In genomic region chr19:2845107-2845506, GRCh38 we compare ENCODE assay signal across 23 cellular contexts. TPM values are rescaled to one million over a fixed set of nuclear protein-coding genes. Genes with fewer than 3 reads are reported as not detected.
DNase-seq lines count a peak whose midpoint lies in the region; ATAC-seq, FAIRE-seq and TF ChIP-seq lines count a peak whose summit lies in the region.
"Had no signal": no experiment of that assay in that cellular context is flagged by ENCODE, and none has a peak within 500 bp of the region (broad histone marks: within the 10 kb centered on the region; RNA-seq: fewer than 3 reads in every experiment).

No MANE protein-coding gene starts in this region.

- H3K27ac Mint-ChIP-seq in nephron = peak overlapping the region in 1 of 3 experiments; percentile 28
- no peak overlapping the region for H3K27ac Mint-ChIP-seq in type B pancreatic cell
- H3K27ac Mint-ChIP-seq: CD4-positive, alpha-beta memory T cell had no signal

- peak overlapping the region; percentile 35 for H3K4me2 ChIP-seq in Loucy (ENCODE audit: low read depth, low read length, poor library complexity, severe bottlenecking)
- H3K4me2 ChIP-seq in K562 (ENCODE audit: insufficient read depth, low read length) = no peak overlapping the region

- H3K4me3 Mint-ChIP-seq in nephron = peak overlapping the region; percentile 34 to 80 (median 53)
- peak overlapping the region; percentile 52 for H3K4me3 Mint-ChIP-seq in type B pancreatic cell

- H3K4me1 ChIP-seq in Loucy (ENCODE audit: insufficient read depth, low read length, poor library complexity, severe bottlenecking) (peaks cover 36% of the 10 kb centered on the region), K562 (replicated peaks in 1 of 2; ENCODE audit: control insufficient read depth in 2 of 2, insufficient read depth in 2 of 2, low read length in 2 of 2) (peaks cover 6 to 24% of the 10 kb centered on the region in 2 experiments; a peak in 4 of 5 replicates), adrenal gland (replicated peaks in 1 of 2) (peaks cover 0 to 9% of the 10 kb centered on the region in 2 donors)

- H3K9me3 Mint-ChIP-seq in nephron (peaks cover 37% of the 10 kb centered on the region), type B pancreatic cell (peaks cover 7% of the 10 kb centered on the region)

- no peaks in the 10 kb centered on the region for H3K9me3 ChIP-seq in Loucy (ENCODE audit: insufficient read depth, low read depth, low read length)
- H3K9me3 ChIP-seq in K562 (replicated peaks; ENCODE audit: control insufficient read depth, insufficient read depth, low read depth, low read length) = peaks cover 6% of the 10 kb centered on the region
- H3K9me3 ChIP-seq in adrenal gland (replicated peaks in 1 of 3) = peaks cover 0 to 5% (median 0%) of the 10 kb centered on the region in 3 donors

- no peak for FAIRE-seq in K562 (lab: Jason Lieb, UNC)
- FAIRE-seq: GM12891, GM18507, H1 had no signal

- intact Hi-C loops in K562 (cut with micrococcal nuclease) (no loop called here), adrenal gland (cut with DNase I) (no loop called here), left colon (cut with DNase I, micrococcal nuclease) (no loop called here)

- H3K36me3 ChIP-seq in Loucy (ENCODE audit: insufficient read depth, low read length) (no peaks in the 10 kb centered on the region), K562 (ENCODE audit: control insufficient read depth, insufficient read depth, low read length) (peaks cover 3% of the 10 kb centered on the region; the same call in 2 of the 3 replicates), adrenal gland (replicated peaks in 1 of 2) (no peaks in the 10 kb centered on the region)

- no peaks in the 10 kb centered on the region for H3K9me2 ChIP-seq in Loucy (replicated peaks; ENCODE audit: low read depth, low read length)

- H3K36me3 Mint-ChIP-seq in nephron (ENCODE audit: low read depth) = peaks cover 84% of the 10 kb centered on the region
- peaks cover 25% of the 10 kb centered on the region for H3K36me3 Mint-ChIP-seq in type B pancreatic cell

- no TSS peak for BruUV-seq in K562 (replicated peaks; lab: Mats Ljungman, UMichigan)

- H3K27ac ChIP-seq in K562 (ENCODE audit: extremely low read depth, low read depth, low read length) (no peak overlapping the region), adrenal gland (no peak overlapping the region)
- H3K27ac ChIP-seq: GM23248 had no signal

- ATAC-seq in K562 = no peak
- ATAC-seq in GM21390 (IDR thresholded peaks at IDR 0.05; ENCODE audit: unreplicated experiment) = no peak
- ATAC-seq in left colon = no peak

- H4K20me1 ChIP-seq in Loucy (ENCODE audit: insufficient read depth, low read length, poor library complexity, severe bottlenecking) = no peaks in the 10 kb centered on the region
- H4K20me1 ChIP-seq in K562 (replicated peaks; ENCODE audit: control insufficient read depth, insufficient read depth, low read length) = no peaks in the 10 kb centered on the region

- DNase-seq in K562 (ENCODE audit: extremely low read depth in 1 of 4, low spot score in 3 of 4) (no peak), type B pancreatic cell (ENCODE audit: extremely low spot score, unreplicated experiment) (no peak), adrenal gland (no peak), left colon (no peak)
- DNase-seq: C1 segment of cervical spinal cord; Calu3; CD4-positive, alpha-beta memory T cell; COR-L47; DMS53; DMS79 treated with DMSO at 0.1 percent for 48 hours; GF-D8; GM23248; H7; HCEC 1CT had no signal

- no peak overlapping the region for H2AFZ ChIP-seq in Loucy (ENCODE audit: low read length)
- H2AFZ ChIP-seq in K562 (ENCODE audit: low read depth, low read length) = no peak overlapping the region
- H2AFZ ChIP-seq: GM23248 had no signal

- WGBS in K562 (ENCODE audit: insufficient coverage, low coverage, missing lambda C conversion rate) = 55% methylated on average over 2 of the region's 2 CpGs
- 92 to 98% (median 95%) methylated on average over 2 of the region's 2 CpGs for WGBS in adrenal gland, 4 donors

- no peak for TF ChIP-seq EP300 in K562 (IDR thresholded peaks at IDR 0.05; ENCODE audit: low read length)

- no peaks in the 10 kb centered on the region for H3K27me3 Mint-ChIP-seq in nephron (ENCODE audit: low read depth)
- no peaks in the 10 kb centered on the region for H3K27me3 Mint-ChIP-seq in type B pancreatic cell
- H3K27me3 Mint-ChIP-seq: CD4-positive, alpha-beta memory T cell had no signal

- H3K27me3 ChIP-seq in Loucy (ENCODE audit: insufficient read depth, low read length, poor library complexity, severe bottlenecking) (no peaks in the 10 kb centered on the region), K562 (ENCODE audit: control insufficient read depth in 2 of 2, insufficient read depth in 2 of 2, low read length in 2 of 2) (no peaks in the 10 kb centered on the region), adrenal gland (no peaks in the 10 kb centered on the region)

- in situ Hi-C loops in K562 (cut with MboI) = no loop called here

- CTCF ChIA-PET in K562 (lab: Yijun Ruan, JAX; ENCODE audit: low intra/inter-chr PET ratio) = no interaction called here

- POLR2A ChIA-PET in K562 (lab: Yijun Ruan, JAX) = no interaction called here

- no peaks in the 10 kb centered on the region for H3F3A ChIP-seq in Loucy (ENCODE audit: low read depth)

- H3K4me1 Mint-ChIP-seq in nephron = peaks cover 26% of the 10 kb centered on the region
- peaks cover 6% of the 10 kb centered on the region for H3K4me1 Mint-ChIP-seq in type B pancreatic cell (ENCODE audit: unreplicated experiment)

- no peak for TF ChIP-seq RAD21 in K562 (CRISPR knock-in tag; conservative IDR thresholded peaks at IDR 0.05 in 1 of 2, IDR thresholded peaks at IDR 0.05 in 1 of 2)

- TF ChIP-seq POLR2A in K562 (conservative IDR thresholded peaks at IDR 0.05) (no peak), adrenal gland (IDR thresholded peaks at IDR 0.05) (no peak)

- H3K9ac ChIP-seq in Loucy (ENCODE audit: low read depth, low read length, poor library complexity, severe bottlenecking) = no peak overlapping the region
- no peak overlapping the region for H3K9ac ChIP-seq in K562 (ENCODE audit: insufficient read depth in 1 of 2, low read depth in 2 of 2, low read length in 2 of 2)
- H3K9ac ChIP-seq: GM23248 had no signal

- no peaks in the 10 kb centered on the region for H3K9me1 ChIP-seq in K562 (ENCODE audit: control insufficient read depth, insufficient read depth, low read length)

- no peak for TF ChIP-seq CTCF in Loucy (conservative IDR thresholded peaks at IDR 0.05; ENCODE audit: low read length)
- TF ChIP-seq CTCF in K562 (IDR thresholded peaks at IDR 0.05 in 2 of 3, conservative IDR thresholded peaks at IDR 0.05 in 1 of 3; ENCODE audit: insufficient read depth in 2 of 3, low read depth in 1 of 3, low read length in 3 of 3) = no peak
- no peak for TF ChIP-seq CTCF in nephron (IDR thresholded peaks at IDR 0.05; ENCODE audit: unreplicated experiment in 3 of 3)
- TF ChIP-seq CTCF in type B pancreatic cell (conservative IDR thresholded peaks at IDR 0.05) = no peak
- no peak for TF ChIP-seq CTCF in adrenal gland (IDR thresholded peaks at IDR 0.05)

- peaks cover 21% of the 10 kb centered on the region for H3K79me2 ChIP-seq in Loucy (ENCODE audit: insufficient read depth, low read length)
- peaks cover 8% of the 10 kb centered on the region; the same call in 2 of the 3 replicates for H3K79me2 ChIP-seq in K562 (ENCODE audit: control insufficient read depth, insufficient read depth, low read length)

- peak overlapping the region; percentile 16 for H3K4me3 ChIP-seq in Loucy (ENCODE audit: low read length, poor library complexity, severe bottlenecking)
- no peak overlapping the region for H3K4me3 ChIP-seq in K562
- no peak overlapping the region for H3K4me3 ChIP-seq in adrenal gland
- H3K4me3 ChIP-seq: GM23248 had no signal

RNA-seq across cellular contexts. Expression of gene ZNF555, which starts 3.8 kb away (rescaled TPM):
- total RNA-seq in K562 (2011; cell fraction: chromatin; rRNA removed; ENCODE audit: low replicate concordance) = 9.7 and 21.8 TPM in 2 replicates
- total RNA-seq in K562 (2011; cell fraction: nucleolus; rRNA removed) = 3.2 and 3.6 TPM in 2 replicates
- total RNA-seq in K562 (2011; cell fraction: nucleoplasm; rRNA removed) = 4.7 and 5.1 TPM in 2 replicates
- total RNA-seq in K562 (2014; rRNA removed) (2.0 TPM in 2 replicates), K562 (2014; rRNA removed; fragmentation: Illumina TruSeq; extraction: Trizol) (6.0 and 6.8 TPM in 2 replicates), K562 (2015; rRNA removed; fragmentation: Illumina TruSeq; extraction: Trizol) (3.2 and 3.6 TPM in 2 replicates), K562 (2021) (4.0 and 5.4 TPM in 2 replicates), type B pancreatic cell (ENCODE audit: low replicate concordance) (6.8 and 9.7 TPM in 2 replicates), adrenal gland (1 to 10 TPM; 2.5 to 7.2 (median 6.0) TPM), left colon (1 to 10 TPM; 5.2 to 5.5 TPM)
- polyA plus RNA-seq in K562 (2011; rRNA removed) (6.7 and 7.5 TPM in 2 replicates), K562 (2014; fragmentation: Illumina TruSeq; extraction: Trizol) (4.6 and 5.4 TPM in 2 replicates), K562 (2014; fragmentation: Nextera tagmentation; extraction: Ambion mirVana) (1 to 10 TPM; 4.4 to 6.1 TPM), K562 (2014; rRNA removed) (3.0 and 3.4 TPM in 2 replicates), adrenal gland (1 to 10 TPM; 1.9 to 5.7 (median 3.0) TPM)
- polyA plus RNA-seq in K562 (2011; cell fraction: cytosol; rRNA removed) = 1.5 and 3.4 TPM in 2 replicates
- polyA plus RNA-seq in K562 (2011; cell fraction: nucleus; rRNA removed) = 3.6 and 6.2 TPM in 2 replicates
- polyA plus RNA-seq in K562 (2012) = 2.5 and 3.1 TPM in 2 replicates
- polyA minus RNA-seq in K562 (2011; rRNA and poly(A)+ RNA removed) = 15.0 and 23.3 TPM in 2 replicates
- polyA minus RNA-seq in K562 (2011; cell fraction: cytosol; rRNA and poly(A)+ RNA removed) = 3.5 and 4.8 TPM in 2 replicates
- polyA minus RNA-seq in K562 (2011; cell fraction: nucleus; rRNA and poly(A)+ RNA removed) = 1.6 and 6.4 TPM in 2 replicates

RNA-seq across cellular contexts. Expression of gene ZNF556, which starts 22.0 kb away (rescaled TPM):
- not detected in 2 replicates for total RNA-seq in K562 (2011; cell fraction: chromatin; rRNA removed; ENCODE audit: low replicate concordance)
- total RNA-seq in K562 (2011; cell fraction: nucleolus; rRNA removed) = not detected in 2 replicates
- total RNA-seq in K562 (2011; cell fraction: nucleoplasm; rRNA removed) = 0.08 TPM in 1 of 2 replicates, not detected in the other
- total RNA-seq in K562 (2014; rRNA removed) (0.12 and 0.36 TPM in 2 replicates), K562 (2014; rRNA removed; fragmentation: Illumina TruSeq; extraction: Trizol) (0.03 and 0.33 TPM in 2 replicates), K562 (2015; rRNA removed; fragmentation: Illumina TruSeq; extraction: Trizol) (0.11 TPM in 1 of 2 replicates, not detected in the other), K562 (2021) (0.11 TPM in 1 of 2 replicates, not detected in the other), type B pancreatic cell (ENCODE audit: low replicate concordance) (not detected in 2 replicates), adrenal gland (under 1 TPM in 5 of 8 donors, not detected in 3; 0.07 to 0.45 (median 0.14) TPM), left colon (under 1 TPM in 1 of 2 donors, not detected in 1; 0.12 TPM)
- polyA plus RNA-seq in K562 (2011; rRNA removed) (not detected in 2 replicates), K562 (2014; fragmentation: Illumina TruSeq; extraction: Trizol) (0.01 and 0.06 TPM in 2 replicates), K562 (2014; fragmentation: Nextera tagmentation; extraction: Ambion mirVana) (under 1 TPM; 0.01 to 0.10 TPM), K562 (2014; rRNA removed) (0.08 and 0.09 TPM in 2 replicates), adrenal gland (under 1 TPM; 0.03 to 0.18 (median 0.08) TPM)
- not detected in 2 replicates for polyA plus RNA-seq in K562 (2011; cell fraction: cytosol; rRNA removed)
- polyA plus RNA-seq in K562 (2011; cell fraction: nucleus; rRNA removed) = not detected in 2 replicates
- polyA plus RNA-seq in K562 (2012) = 0.03 and 0.04 TPM in 2 replicates
- 0.07 TPM in 1 of 2 replicates, not detected in the other for polyA minus RNA-seq in K562 (2011; rRNA and poly(A)+ RNA removed)
- polyA minus RNA-seq in K562 (2011; cell fraction: cytosol; rRNA and poly(A)+ RNA removed) = not detected in 2 replicates
- polyA minus RNA-seq in K562 (2011; cell fraction: nucleus; rRNA and poly(A)+ RNA removed) = not detected in 2 replicates
- total RNA-seq: A172; A673; Calu3; CD4-positive, alpha-beta memory T cell; GM23248; H1 had no signal
- polyA plus RNA-seq: BJ; CD4-positive, alpha-beta memory T cell; GM23248; H1 had no signal

RNA-seq across cellular contexts. Expression of gene ZNF554, which starts 25.4 kb away (rescaled TPM):
- total RNA-seq in K562 (2011; cell fraction: chromatin; rRNA removed; ENCODE audit: low replicate concordance) = 3.7 and 5.4 TPM in 2 replicates
- 2.8 and 2.9 TPM in 2 replicates for total RNA-seq in K562 (2011; cell fraction: nucleolus; rRNA removed)
- 3.2 and 4.7 TPM in 2 replicates for total RNA-seq in K562 (2011; cell fraction: nucleoplasm; rRNA removed)
- total RNA-seq in K562 (2014; rRNA removed) (1.2 and 1.5 TPM in 2 replicates), K562 (2014; rRNA removed; fragmentation: Illumina TruSeq; extraction: Trizol) (1.0 and 1.4 TPM in 2 replicates), K562 (2015; rRNA removed; fragmentation: Illumina TruSeq; extraction: Trizol) (1.1 and 1.3 TPM in 2 replicates), K562 (2021) (1.3 and 1.8 TPM in 2 replicates), type B pancreatic cell (ENCODE audit: low replicate concordance) (8.1 and 9.4 TPM in 2 replicates), adrenal gland (1 to 10 TPM; 1.6 to 6.4 (median 3.9) TPM), left colon (1 to 10 TPM; 4.1 to 4.3 TPM)
- polyA plus RNA-seq in K562 (2011; rRNA removed) (1.3 and 1.5 TPM in 2 replicates), K562 (2014; fragmentation: Illumina TruSeq; extraction: Trizol) (0.89 and 1.0 TPM in 2 replicates), K562 (2014; fragmentation: Nextera tagmentation; extraction: Ambion mirVana) (under 1 TPM; 0.07 to 0.31 TPM), K562 (2014; rRNA removed) (1.1 and 1.4 TPM in 2 replicates), adrenal gland (1 to 10 TPM; 2.7 to 6.9 (median 3.3) TPM)
- polyA plus RNA-seq in K562 (2011; cell fraction: cytosol; rRNA removed) = 0.78 and 1.0 TPM in 2 replicates
- 1.5 and 2.0 TPM in 2 replicates for polyA plus RNA-seq in K562 (2011; cell fraction: nucleus; rRNA removed)
- polyA plus RNA-seq in K562 (2012) = 0.64 and 1.4 TPM in 2 replicates
- 2.5 and 3.2 TPM in 2 replicates for polyA minus RNA-seq in K562 (2011; rRNA and poly(A)+ RNA removed)
- polyA minus RNA-seq in K562 (2011; cell fraction: cytosol; rRNA and poly(A)+ RNA removed) = 0.64 and 1.5 TPM in 2 replicates
- polyA minus RNA-seq in K562 (2011; cell fraction: nucleus; rRNA and poly(A)+ RNA removed) = 0.81 and 1.3 TPM in 2 replicates

RNA-seq across cellular contexts. Expression of gene ZNF57, which starts 55.6 kb away (rescaled TPM):
- total RNA-seq in K562 (2011; cell fraction: chromatin; rRNA removed; ENCODE audit: low replicate concordance) = 13.0 and 27.0 TPM in 2 replicates
- 9.3 and 12.1 TPM in 2 replicates for total RNA-seq in K562 (2011; cell fraction: nucleolus; rRNA removed)
- total RNA-seq in K562 (2011; cell fraction: nucleoplasm; rRNA removed) = 10.5 and 12.5 TPM in 2 replicates
- 7.3 and 8.5 TPM in 2 replicates for total RNA-seq in K562 (2014; rRNA removed)
- total RNA-seq in K562 (2014; rRNA removed; fragmentation: Illumina TruSeq; extraction: Trizol) = 13.4 and 13.5 TPM in 2 replicates
- 10.8 and 11.5 TPM in 2 replicates for total RNA-seq in K562 (2015; rRNA removed; fragmentation: Illumina TruSeq; extraction: Trizol)
- total RNA-seq in K562 (2021) = 7.7 and 7.8 TPM in 2 replicates
- 10.8 and 12.8 TPM in 2 replicates for polyA plus RNA-seq in K562 (2011; rRNA removed)
- polyA plus RNA-seq in K562 (2011; cell fraction: cytosol; rRNA removed) = 4.9 and 6.9 TPM in 2 replicates
- 10.0 and 11.7 TPM in 2 replicates for polyA plus RNA-seq in K562 (2011; cell fraction: nucleus; rRNA removed)
- 6.3 and 8.0 TPM in 2 replicates for polyA plus RNA-seq in K562 (2012)
- polyA plus RNA-seq in K562 (2014; fragmentation: Illumina TruSeq; extraction: Trizol) = 9.6 and 11.9 TPM in 2 replicates
- 1 to 10 TPM; 3.9 to 6.2 TPM for polyA plus RNA-seq in K562 (2014; fragmentation: Nextera tagmentation; extraction: Ambion mirVana)
- polyA plus RNA-seq in K562 (2014; rRNA removed) = 7.0 and 7.7 TPM in 2 replicates
- 18.7 and 20.8 TPM in 2 replicates for polyA minus RNA-seq in K562 (2011; rRNA and poly(A)+ RNA removed)
- polyA minus RNA-seq in K562 (2011; cell fraction: cytosol; rRNA and poly(A)+ RNA removed) = 4.1 and 6.6 TPM in 2 replicates
- polyA minus RNA-seq in K562 (2011; cell fraction: nucleus; rRNA and poly(A)+ RNA removed) = 3.0 and 7.1 TPM in 2 replicates
- 5.9 and 7.5 TPM in 2 replicates for total RNA-seq in type B pancreatic cell (ENCODE audit: low replicate concordance)
- total RNA-seq in adrenal gland = 1 to 10 TPM; 2.6 to 5.7 (median 3.2) TPM
- polyA plus RNA-seq in adrenal gland = 1 to 10 TPM; 2.7 to 3.9 (median 3.4) TPM
- total RNA-seq in left colon = 10 to 100 TPM; 17.4 to 19.1 TPM

RNA-seq across cellular contexts. Expression of gene THOP1, which starts 59.8 kb away (rescaled TPM):
- 161 and 433 TPM in 2 replicates for total RNA-seq in K562 (2011; cell fraction: chromatin; rRNA removed; ENCODE audit: low replicate concordance)
- total RNA-seq in K562 (2011; cell fraction: nucleolus; rRNA removed) = 163 and 178 TPM in 2 replicates
- total RNA-seq in K562 (2011; cell fraction: nucleoplasm; rRNA removed) = 128 and 148 TPM in 2 replicates
- total RNA-seq in K562 (2014; rRNA removed) (255 and 325 TPM in 2 replicates), K562 (2014; rRNA removed; fragmentation: Illumina TruSeq; extraction: Trizol) (43.6 and 58.2 TPM in 2 replicates), K562 (2015; rRNA removed; fragmentation: Illumina TruSeq; extraction: Trizol) (97.6 and 106 TPM in 2 replicates), K562 (2021) (193 and 203 TPM in 2 replicates), type B pancreatic cell (ENCODE audit: low replicate concordance) (85.9 and 109 TPM in 2 replicates), adrenal gland (10 to 100 TPM; 33.0 to 77.3 (median 46.2) TPM), left colon (10 to 100 TPM; 43.6 to 46.0 TPM)
- polyA plus RNA-seq in K562 (2011; rRNA removed) (96.1 and 122 TPM in 2 replicates), K562 (2014; fragmentation: Illumina TruSeq; extraction: Trizol) (77.3 and 106 TPM in 2 replicates), K562 (2014; fragmentation: Nextera tagmentation; extraction: Ambion mirVana) (1 to 10 TPM; 1.3 to 2.0 TPM), K562 (2014; rRNA removed) (174 and 181 TPM in 2 replicates), adrenal gland (100 to 1,000 TPM in 1 of 3 donors, 10 to 100 TPM in 2; 23.1 to 138 (median 63.0) TPM)
- polyA plus RNA-seq in K562 (2011; cell fraction: cytosol; rRNA removed) = 93.4 and 185 TPM in 2 replicates
- 299 and 377 TPM in 2 replicates for polyA plus RNA-seq in K562 (2011; cell fraction: nucleus; rRNA removed)
- polyA plus RNA-seq in K562 (2012) = 128 and 152 TPM in 2 replicates
- polyA minus RNA-seq in K562 (2011; rRNA and poly(A)+ RNA removed) = 65.6 and 91.6 TPM in 2 replicates
- polyA minus RNA-seq in K562 (2011; cell fraction: cytosol; rRNA and poly(A)+ RNA removed) = 90.0 and 90.6 TPM in 2 replicates
- polyA minus RNA-seq in K562 (2011; cell fraction: nucleus; rRNA and poly(A)+ RNA removed) = 35.1 and 68.2 TPM in 2 replicates
